8 cellular contexts compared by ENCODE assay signal in the genomic region with DNA sequence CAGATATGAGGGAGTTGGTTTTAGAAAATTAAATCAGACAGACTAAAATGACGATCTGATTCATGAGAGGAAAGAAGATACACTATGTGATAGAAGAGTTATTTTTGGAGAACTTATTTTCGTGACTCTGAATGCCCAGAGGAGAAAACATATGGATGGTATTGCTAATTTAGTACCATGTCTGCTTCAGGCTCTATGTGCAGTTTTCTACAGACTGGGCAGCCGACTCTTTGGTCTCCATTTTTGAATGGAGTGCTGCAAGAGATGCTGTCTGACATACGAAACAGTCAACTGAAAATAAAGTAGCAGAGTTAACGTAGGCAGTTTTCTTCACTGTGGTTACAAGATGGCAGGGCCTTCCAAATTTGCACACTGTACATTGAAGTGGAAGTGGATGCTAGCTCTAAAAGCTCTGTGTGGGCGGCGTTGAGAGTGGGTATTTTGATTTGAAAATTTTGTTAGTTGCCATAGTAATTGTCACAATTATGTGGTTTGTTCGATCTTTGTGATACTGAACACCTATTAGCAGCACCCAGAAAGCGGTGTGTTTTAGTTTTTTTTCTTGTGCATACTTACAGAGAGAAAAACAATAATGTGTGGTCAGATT.
DNase-seq lines count a peak whose midpoint lies in the region; ATAC-seq and TF ChIP-seq lines count a peak whose summit lies in the region.

No MANE protein-coding gene starts in this region.

- H3K27me3 ChIP-seq in heart right ventricle (peaks cover 0 to 5% (median 0%) of the 10 kb centered on the region in 7 donors), right atrium auricular region (no peaks in the 10 kb centered on the region)

- peak overlapping the region; percentile 69 for H3K4me3 Mint-ChIP-seq in activated CD8-positive, alpha-beta T cell treated with anti-CD3 and anti-CD28 coated beads for 36 hours
- H3K4me3 Mint-ChIP-seq in stimulated activated effector memory CD8-positive, alpha-beta T cell treated with anti-CD3 and anti-CD28 coated beads, Interleukin-12 subunit alpha, Interleukin-12 subunit beta, amount 100 ng/mL, for 72 hours: peak overlapping the region; percentile 70

- intact Hi-C loops in heart right ventricle (cut with DNase I) (loop anchor here in 1 of 10 donors (10.0 kb wide), 1 partner anchor 149 kb away; no protein-coding TSS in a partner anchor), left ventricle myocardium superior (cut with micrococcal nuclease) (no loop called here)
- intact Hi-C loops in activated CD8-positive, alpha-beta T cell treated with anti-CD3 and anti-CD28 coated beads for 36 hours (cut with micrococcal nuclease): loop anchor here (5.0 kb wide), 1 partner anchor 156 kb away; the partner anchor contains the start of gene ATP2B1

- TF ChIP-seq CTCF in heart right ventricle (IDR thresholded peaks at IDR 0.05) (no peak), right atrium auricular region (IDR thresholded peaks at IDR 0.05) (no peak)
- TF ChIP-seq CTCF in activated CD8-positive, alpha-beta T cell treated with anti-CD3 and anti-CD28 coated beads for 36 hours (IDR thresholded peaks at IDR 0.05): no peak

- peak overlapping the region in 9 of 10 donors; percentile 6 to 92 (median 65) for H3K27ac ChIP-seq in heart right ventricle
- H3K27ac ChIP-seq in right atrium auricular region: peak overlapping the region; percentile 5 to 63

- H3K36me3 ChIP-seq in heart right ventricle (no peaks in the 10 kb centered on the region), right atrium auricular region (no peaks in the 10 kb centered on the region)

- peak in 5 of 8 donors; percentile 26 to 52 (median 33) for ATAC-seq in heart right ventricle
- no peak for ATAC-seq in left ventricle myocardium superior
- peak; percentile 68 for ATAC-seq in HG03439 (IDR thresholded peaks at IDR 0.05; ENCODE audit: unreplicated experiment)
- peak; percentile 80 for ATAC-seq in activated CD8-positive, alpha-beta T cell treated with anti-CD3 and anti-CD28 coated beads for 36 hours
- peak; percentile 81 for ATAC-seq in stimulated activated effector memory CD8-positive, alpha-beta T cell treated with anti-CD3 and anti-CD28 coated beads, Interleukin-12 subunit alpha, Interleukin-12 subunit beta, amount 100 ng/mL, for 72 hours

- CTCF ChIA-PET in activated CD8-positive, alpha-beta T cell treated with anti-CD3 and anti-CD28 coated beads for 36 hours (lab: Charles Lee): interaction anchor here (0.8 to 1.5 kb wide), 3 partner anchors 10 to 87 kb away, joined by 3 to 5 read pairs (median 4); no protein-coding TSS in a partner anchor

- H3K27ac Mint-ChIP-seq in activated CD8-positive, alpha-beta T cell treated with anti-CD3 and anti-CD28 coated beads for 36 hours: peak overlapping the region; percentile 94
- H3K27ac Mint-ChIP-seq in stimulated activated effector memory CD8-positive, alpha-beta T cell treated with anti-CD3 and anti-CD28 coated beads, Interleukin-12 subunit alpha, Interleukin-12 subunit beta, amount 100 ng/mL, for 72 hours: peak overlapping the region; percentile 94

- H3K4me1 ChIP-seq in heart right ventricle (peaks cover 0 to 47% (median 9%) of the 10 kb centered on the region in 9 donors), right atrium auricular region (no peaks in the 10 kb centered on the region)

- DNase-seq in heart right ventricle (no peak), left ventricle myocardium superior (no peak), right atrium auricular region (ENCODE audit: low spot score) (no peak), OCI-M1 (lab: John Stamatoyannopoulos, UW) (no peak), NCI-H526 treated with DMSO at 0.1 percent for 48 hours (lab: John Stamatoyannopoulos, UW) (no peak)
- peak; percentile 82 for DNase-seq in activated CD8-positive, alpha-beta T cell treated with anti-CD3 and anti-CD28 coated beads for 36 hours
- DNase-seq in stimulated activated effector memory CD8-positive, alpha-beta T cell treated with anti-CD3 and anti-CD28 coated beads, Interleukin-12 subunit alpha, Interleukin-12 subunit beta, amount 100 ng/mL, for 72 hours (ENCODE audit: low spot score in 2 of 2): peak; percentile 26 to 70

- 70 to 76% methylated on average over 9 of the region's 9 CpGs for WGBS in heart right ventricle, 2 donors

- H3K9me3 ChIP-seq in heart right ventricle: no peaks in the 10 kb centered on the region
- H3K9me3 ChIP-seq in right atrium auricular region: no peaks in the 10 kb centered on the region

- H3K36me3 Mint-ChIP-seq in activated CD8-positive, alpha-beta T cell treated with anti-CD3 and anti-CD28 coated beads for 36 hours (ENCODE audit: low read depth): peaks cover 4% of the 10 kb centered on the region
- H3K36me3 Mint-ChIP-seq in stimulated activated effector memory CD8-positive, alpha-beta T cell treated with anti-CD3 and anti-CD28 coated beads, Interleukin-12 subunit alpha, Interleukin-12 subunit beta, amount 100 ng/mL, for 72 hours: no peaks in the 10 kb centered on the region

- POLR2A ChIA-PET in activated CD8-positive, alpha-beta T cell treated with anti-CD3 and anti-CD28 coated beads for 36 hours (lab: Charles Lee): interaction anchor here (0.7 to 1.9 kb wide), 8 partner anchors 14 to 214 kb away, joined by 3 to 7 read pairs (median 4); no protein-coding TSS in a partner anchor

- peak overlapping the region in 1 of 10 donors; percentile 8 for H3K4me3 ChIP-seq in heart right ventricle
- H3K4me3 ChIP-seq in right atrium auricular region: no peak overlapping the region

- peaks cover 50% of the 10 kb centered on the region for H3K4me1 Mint-ChIP-seq in activated CD8-positive, alpha-beta T cell treated with anti-CD3 and anti-CD28 coated beads for 36 hours (ENCODE audit: low read depth)
- H3K4me1 Mint-ChIP-seq in stimulated activated effector memory CD8-positive, alpha-beta T cell treated with anti-CD3 and anti-CD28 coated beads, Interleukin-12 subunit alpha, Interleukin-12 subunit beta, amount 100 ng/mL, for 72 hours: peaks cover 45% of the 10 kb centered on the region

- no peaks in the 10 kb centered on the region for H3K27me3 Mint-ChIP-seq in activated CD8-positive, alpha-beta T cell treated with anti-CD3 and anti-CD28 coated beads for 36 hours

- peaks cover 8% of the 10 kb centered on the region for H3K9me3 Mint-ChIP-seq in activated CD8-positive, alpha-beta T cell treated with anti-CD3 and anti-CD28 coated beads for 36 hours
- H3K9me3 Mint-ChIP-seq in stimulated activated effector memory CD8-positive, alpha-beta T cell treated with anti-CD3 and anti-CD28 coated beads, Interleukin-12 subunit alpha, Interleukin-12 subunit beta, amount 100 ng/mL, for 72 hours: peaks cover 4% of the 10 kb centered on the region

Comparison
In these comparisons a context has a peak if more than half of its experiments do, and no peak if none do; other contexts are left out.
1. DNase-seq: peak in activated CD8-positive, alpha-beta T cell treated with anti-CD3 and anti-CD28 coated beads for 36 hours (single experiment) and stimulated activated effector memory CD8-positive, alpha-beta T cell treated with anti-CD3 and anti-CD28 coated beads, Interleukin-12 subunit alpha, Interleukin-12 subunit beta, amount 100 ng/mL, for 72 hours (2 of 2); none in heart right ventricle (0 of 2), left ventricle myocardium superior (single experiment), right atrium auricular region (single experiment), OCI-M1 (single experiment) and NCI-H526 treated with DMSO at 0.1 percent for 48 hours (single experiment).